In genomic region chr19:42220751-42221097, GRCh38 we compare ENCODE assay signal across 8 cellular contexts. TPM values are rescaled to one million over a fixed set of nuclear protein-coding genes. Genes with fewer than 3 reads are reported as not detected.
DNase-seq lines count a peak whose midpoint lies in the region; ATAC-seq and TF ChIP-seq lines count a peak whose summit lies in the region.

No MANE protein-coding gene starts in this region.

- H3K9me3 ChIP-seq in mucosa of stomach (ENCODE audit: control insufficient read depth, low read length) = no peaks in the 10 kb centered on the region

- peaks cover 38% of the 10 kb centered on the region for H3K4me1 ChIP-seq in mucosa of stomach (ENCODE audit: control insufficient read depth, insufficient read depth, low read length)

- peaks cover 60% of the 10 kb centered on the region for H3K4me1 Mint-ChIP-seq in stimulated activated naive CD8-positive, alpha-beta T cell treated with anti-CD3 and anti-CD28 coated beads, Interleukin-15, Interleukin-2, amounts not matched to agents 100 ng/mL and 50 ng/mL, for 24 hours (ENCODE audit: low read depth)

- no peak for ATAC-seq in stimulated activated naive CD8-positive, alpha-beta T cell treated with anti-CD3 and anti-CD28 coated beads, Interleukin-15, Interleukin-2, amounts not matched to agents 100 U/mL and 50 U/mL, for 24 hours
- ATAC-seq in HG03521 (IDR thresholded peaks at IDR 0.05; ENCODE audit: unreplicated experiment) = no peak
- no peak for ATAC-seq in GM21737 (IDR thresholded peaks at IDR 0.05; ENCODE audit: unreplicated experiment)

- peak overlapping the region; percentile 70 for H3K9ac ChIP-seq in mucosa of stomach (ENCODE audit: low read length)

- no peak for TF ChIP-seq CTCF in choroid plexus epithelial cell (conservative IDR thresholded peaks at IDR 0.05; ENCODE audit: low read depth, low read length)

- H3K4me3 ChIP-seq in choroid plexus epithelial cell (ENCODE audit: low read depth, low read length) = peak overlapping the region; percentile 97
- peak overlapping the region; percentile 52 for H3K4me3 ChIP-seq in mucosa of stomach (ENCODE audit: low read length)

- no peaks in the 10 kb centered on the region for H3K9me3 Mint-ChIP-seq in stimulated activated naive CD8-positive, alpha-beta T cell treated with anti-CD3 and anti-CD28 coated beads, Interleukin-15, Interleukin-2, amounts not matched to agents 100 ng/mL and 50 ng/mL, for 24 hours

- H3K27me3 Mint-ChIP-seq in stimulated activated naive CD8-positive, alpha-beta T cell treated with anti-CD3 and anti-CD28 coated beads, Interleukin-15, Interleukin-2, amounts not matched to agents 100 ng/mL and 50 ng/mL, for 24 hours = no peaks in the 10 kb centered on the region

- peak overlapping the region; percentile 99 for H3K4me3 Mint-ChIP-seq in stimulated activated naive CD8-positive, alpha-beta T cell treated with anti-CD3 and anti-CD28 coated beads, Interleukin-15, Interleukin-2, amounts not matched to agents 100 ng/mL and 50 ng/mL, for 24 hours

- peaks cover 31% of the 10 kb centered on the region for H3K36me3 Mint-ChIP-seq in stimulated activated naive CD8-positive, alpha-beta T cell treated with anti-CD3 and anti-CD28 coated beads, Interleukin-15, Interleukin-2, amounts not matched to agents 100 ng/mL and 50 ng/mL, for 24 hours (ENCODE audit: low read depth)

- no peak for DNase-seq in stimulated activated naive CD8-positive, alpha-beta T cell treated with anti-CD3 and anti-CD28 coated beads, Interleukin-15, Interleukin-2, amounts not matched to agents 100 U/mL and 50 U/mL, for 24 hours
- DNase-seq in choroid plexus epithelial cell (ENCODE audit: low read depth) (no peak), NCI-H1092 (lab: John Stamatoyannopoulos, UW) (no peak), HT-29 (ENCODE audit: low spot score) (no peak)

- H3K36me3 ChIP-seq in mucosa of stomach (ENCODE audit: control insufficient read depth, insufficient read depth, low read length) = no peaks in the 10 kb centered on the region

- H3K27me3 ChIP-seq in mucosa of stomach (ENCODE audit: control insufficient read depth, insufficient read depth, low read length) = no peaks in the 10 kb centered on the region

- H3K27ac Mint-ChIP-seq in stimulated activated naive CD8-positive, alpha-beta T cell treated with anti-CD3 and anti-CD28 coated beads, Interleukin-15, Interleukin-2, amounts not matched to agents 100 ng/mL and 50 ng/mL, for 24 hours = peak overlapping the region; percentile 98

RNA-seq across cellular contexts. Expression of gene ZNF526, which starts 0.6 kb away (rescaled TPM):
- total RNA-seq in HT-29 (2014; rRNA removed; shearing (Covaris generic)) = 15.3 and 15.9 TPM in 2 replicates

RNA-seq across cellular contexts. Expression of gene DEDD2, which starts 3.2 kb away (rescaled TPM):
- total RNA-seq in HT-29 (2014; rRNA removed; shearing (Covaris generic)) = 121 and 124 TPM in 2 replicates

RNA-seq across cellular contexts. Expression of gene GSK3A, which starts 21.7 kb away (rescaled TPM):
- 41.4 and 43.8 TPM in 2 replicates for total RNA-seq in HT-29 (2014; rRNA removed; shearing (Covaris generic))

RNA-seq across cellular contexts. Expression of gene ERF, which starts 34.2 kb away (rescaled TPM):
- 157 and 160 TPM in 2 replicates for total RNA-seq in HT-29 (2014; rRNA removed; shearing (Covaris generic))

RNA-seq across cellular contexts. Expression of gene CIC, which starts 48.3 kb away (rescaled TPM):
- 42.1 and 55.5 TPM in 2 replicates for total RNA-seq in HT-29 (2014; rRNA removed; shearing (Covaris generic))
